23 cellular contexts compared by ENCODE assay signal in the genomic region with DNA sequence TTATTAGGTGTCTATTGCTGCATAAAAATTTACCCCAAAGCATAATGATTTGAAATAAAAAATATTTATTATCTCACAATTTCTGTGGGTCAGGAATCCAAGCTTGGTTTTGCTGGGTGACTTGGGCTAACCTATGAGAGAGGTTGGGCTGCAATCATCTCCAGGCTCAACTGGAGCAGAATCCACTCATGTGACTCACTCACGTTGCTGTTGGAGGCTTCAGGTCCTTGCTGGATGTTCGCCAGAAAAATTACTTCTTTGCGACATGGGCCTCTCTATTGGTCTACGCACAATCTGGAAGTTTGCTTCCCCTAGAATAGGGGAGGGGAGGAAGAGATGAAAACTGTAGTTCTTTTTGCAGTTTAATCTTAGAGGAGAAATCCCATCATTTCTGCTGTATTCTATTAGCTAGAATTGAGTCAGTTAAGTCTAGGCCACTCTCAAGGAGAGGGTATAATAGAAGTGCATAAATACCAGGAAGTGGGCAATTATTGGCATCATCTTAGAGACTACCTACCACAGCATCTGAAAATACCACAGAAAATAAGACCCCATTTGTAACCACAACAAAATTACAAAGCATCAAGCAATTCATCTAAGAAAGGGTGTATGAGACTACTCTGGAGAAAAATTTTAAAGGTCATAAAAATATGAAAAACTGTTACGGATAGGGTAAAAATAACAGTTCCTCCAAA. TPM values are rescaled to one million over a fixed set of nuclear protein-coding genes. Genes with fewer than 3 reads are reported as not detected.
DNase-seq lines count a peak whose midpoint lies in the region; ATAC-seq, FAIRE-seq and TF ChIP-seq lines count a peak whose summit lies in the region.
"Had no signal": no experiment of that assay in that cellular context is flagged by ENCODE, and none has a peak within 500 bp of the region (broad histone marks: within the 10 kb centered on the region; RNA-seq: fewer than 3 reads in every experiment).

No MANE protein-coding gene starts in this region.

- no peak overlapping the region for H3K4me3 Mint-ChIP-seq in stimulated activated naive CD8-positive, alpha-beta T cell treated with anti-CD3 and anti-CD28 coated beads, Interleukin-15, amount 100 ng/mL, for 72 hours
- H3K4me3 Mint-ChIP-seq: activated CD4-positive, alpha-beta T cell treated with anti-CD3 and anti-CD28 coated beads, Interleukin-2, amount 10 ng/mL, durations not matched to agents 7 days and 5 days; activated naive CD4-positive, alpha-beta T cell treated with anti-CD3 and anti-CD28 coated beads, Interleukin-2, amount 10 ng/mL, durations not matched to agents 7 days and 5 days; activated T-cell treated with anti-CD3 and anti-CD28 coated beads, Interleukin-2, amount 50 U/mL, for 24 hours; immature natural killer cell; T-cell had no signal

- no peaks in the 10 kb centered on the region for H3K9me3 Mint-ChIP-seq in stimulated activated naive CD8-positive, alpha-beta T cell treated with anti-CD3 and anti-CD28 coated beads, Interleukin-15, amount 100 ng/mL, for 72 hours
- H3K9me3 Mint-ChIP-seq: activated naive CD4-positive, alpha-beta T cell treated with anti-CD3 and anti-CD28 coated beads, Interleukin-2, amount 10 ng/mL, durations not matched to agents 7 days and 5 days; immature natural killer cell; T-cell had no signal

- H3K27ac Mint-ChIP-seq in stimulated activated naive CD8-positive, alpha-beta T cell treated with anti-CD3 and anti-CD28 coated beads, Interleukin-15, amount 100 ng/mL, for 72 hours, result no peak overlapping the region
- H3K27ac Mint-ChIP-seq: activated CD4-positive, alpha-beta T cell treated with anti-CD3 and anti-CD28 coated beads, Interleukin-2, amount 10 ng/mL, durations not matched to agents 7 days and 5 days; activated naive CD4-positive, alpha-beta T cell treated with anti-CD3 and anti-CD28 coated beads, Interleukin-2, amount 10 ng/mL, durations not matched to agents 7 days and 5 days; activated T-cell treated with anti-CD3 and anti-CD28 coated beads, Interleukin-2, amount 50 U/mL, for 24 hours had no signal

- no peak for TF ChIP-seq CTCF in bronchial epithelial cell (IDR thresholded peaks at IDR 0.05; ENCODE audit: insufficient read depth, low read length, severe bottlenecking)

- peak; percentile 81 for ATAC-seq in stimulated activated naive CD8-positive, alpha-beta T cell treated with anti-CD3 and anti-CD28 coated beads, Interleukin-15, amount 100 ng/mL, for 72 hours
- no peak for ATAC-seq in stimulated activated naive CD8-positive, alpha-beta T cell treated with anti-CD3 and anti-CD28 coated beads, Interleukin-15, Interleukin-2, amounts not matched to agents 100 U/mL and 50 U/mL, for 24 hours
- ATAC-seq in GM18520 (IDR thresholded peaks at IDR 0.05; ENCODE audit: unreplicated experiment), result no peak
- ATAC-seq: heart right ventricle, lower lobe of right lung, T-cell had no signal

- no peak overlapping the region for H3K4me3 ChIP-seq in bronchial epithelial cell (ENCODE audit: low read depth, low read length)
- H3K4me3 ChIP-seq: heart right ventricle, lower lobe of right lung, right atrium auricular region had no signal

- no peaks in the 10 kb centered on the region for H3K27me3 ChIP-seq in bronchial epithelial cell (ENCODE audit: control insufficient read depth, insufficient read depth, low read length)
- H3K27me3 ChIP-seq: heart right ventricle, right atrium auricular region had no signal

- DNase-seq in stimulated activated naive CD8-positive, alpha-beta T cell treated with anti-CD3 and anti-CD28 coated beads, Interleukin-15, amount 100 ng/mL, for 72 hours, result no peak
- DNase-seq in stimulated activated naive CD8-positive, alpha-beta T cell treated with anti-CD3 and anti-CD28 coated beads, Interleukin-15, Interleukin-2, amounts not matched to agents 100 U/mL and 50 U/mL, for 24 hours, result no peak
- peak; percentile 55 for DNase-seq in NCI-H226
- DNase-seq in bronchial epithelial cell (ENCODE audit: low read depth), result peak; percentile 61
- DNase-seq in RKO (ENCODE audit: low spot score), result no peak
- no peak for DNase-seq in NCI-H1436 treated with DMSO at 0.1 percent for 48 hours (lab: John Stamatoyannopoulos, UW)
- DNase-seq in midbrain (lab: John Stamatoyannopoulos, UW), result no peak
- DNase-seq: activated CD4-positive, alpha-beta T cell treated with anti-CD3 and anti-CD28 coated beads, Interleukin-2, amount 10 ng/mL, durations not matched to agents 7 days and 5 days; activated naive CD4-positive, alpha-beta T cell treated with anti-CD3 and anti-CD28 coated beads, Interleukin-2, amount 10 ng/mL, durations not matched to agents 7 days and 5 days; activated T-cell treated with anti-CD3 and anti-CD28 coated beads, Interleukin-2, amount 50 U/mL, for 24 hours; heart right ventricle; immature natural killer cell; Kasumi-1; lower lobe of right lung; NCI-H146; NCI-H2227 treated with DMSO at 0.1 percent for 48 hours; occipital lobe; T-cell had no signal

- FAIRE-seq in bronchial epithelial cell (lab: Jason Lieb, UNC), result no peak
- FAIRE-seq: astrocyte, colon had no signal

- peaks cover 46% of the 10 kb centered on the region for H3K4me1 Mint-ChIP-seq in stimulated activated naive CD8-positive, alpha-beta T cell treated with anti-CD3 and anti-CD28 coated beads, Interleukin-15, amount 100 ng/mL, for 72 hours

- peaks cover 45% of the 10 kb centered on the region for H3K27me3 Mint-ChIP-seq in stimulated activated naive CD8-positive, alpha-beta T cell treated with anti-CD3 and anti-CD28 coated beads, Interleukin-15, amount 100 ng/mL, for 72 hours
- H3K27me3 Mint-ChIP-seq: T-cell had no signal

- H3K36me3 ChIP-seq in bronchial epithelial cell (ENCODE audit: control insufficient read depth, insufficient read depth, low read length), result no peaks in the 10 kb centered on the region
- H3K36me3 ChIP-seq: heart right ventricle, lower lobe of right lung, right atrium auricular region had no signal

RNA-seq across cellular contexts. Expression of a gene that starts 5.7 kb away (rescaled TPM):
- total RNA-seq in bronchial epithelial cell, result not detected in 2 replicates
- total RNA-seq: astrocyte, occipital lobe, right atrium auricular region, temporal lobe had no signal

Comparison
In these comparisons a context has a peak if more than half of its experiments do, and no peak if none do; other contexts are left out.
1. DNase-seq: peak in NCI-H226 (single experiment) and bronchial epithelial cell (single experiment); none in stimulated activated naive CD8-positive, alpha-beta T cell treated with anti-CD3 and anti-CD28 coated beads, Interleukin-15, amount 100 ng/mL, for 72 hours (0 of 2), stimulated activated naive CD8-positive, alpha-beta T cell treated with anti-CD3 and anti-CD28 coated beads, Interleukin-15, Interleukin-2, amounts not matched to agents 100 U/mL and 50 U/mL, for 24 hours (single experiment), RKO (single experiment), NCI-H1436 treated with DMSO at 0.1 percent for 48 hours (single experiment) and midbrain (single experiment).